ENCODE assay signal across 31 cellular contexts in genomic region chr22:21606775-21607174, GRCh38. TPM values are rescaled to one million over a fixed set of nuclear protein-coding genes. Genes with fewer than 3 reads are reported as not detected.
DNase-seq lines count a peak whose midpoint lies in the region; ATAC-seq, FAIRE-seq and TF ChIP-seq lines count a peak whose summit lies in the region.
"Had no signal": no experiment of that assay in that cellular context is flagged by ENCODE, and none has a peak within 500 bp of the region (broad histone marks: within the 10 kb centered on the region; RNA-seq: fewer than 3 reads in every experiment).

No MANE protein-coding gene starts in this region.

- TF ChIP-seq POLR2A in breast epithelium (IDR thresholded peaks at IDR 0.05), result no peak

- DNase-seq in MCF 10A (ENCODE audit: unreplicated experiment) (peak; percentile 61), breast epithelium (ENCODE audit: low spot score in 2 of 2) (no peak), RCC 7860 (ENCODE audit: low spot score) (peak; percentile 75), iPS-NIHi11 (ENCODE audit: low spot score) (no peak)
- DNase-seq in stimulated activated CD4-positive, alpha-beta T cell treated with anti-CD3 and anti-CD28 coated beads, Interleukin-12 subunit alpha, Interleukin-12 subunit beta, amount 100 ng/mL, for 4 hours, result no peak
- no peak for DNase-seq in activated effector memory CD4-positive, alpha-beta T cell treated with Interleukin-2 at 50 U/mL for 16 hours
- DNase-seq: activated CD4-positive, alpha-beta T cell treated with anti-CD3 and anti-CD28 coated beads for 4 hours; activated naive CD8-positive, alpha-beta T cell treated with anti-CD3 and anti-CD28 coated beads, Interleukin-2, amount 50 U/mL, for 24 hours; BE2C; Calu3; endodermal cell; Karpas-422; mammary epithelial cell; NCI-H1092; NCI-H1930; NCI-H226; NCI-H748 treated with DMSO at 0.1 percent for 48 hours; SIG-M5; stimulated activated CD4-positive, alpha-beta T cell treated with anti-CD3 and anti-CD28 coated beads, Interleukin-4, amount 100 ng/mL, for 1 hour; T-cell had no signal

- no peaks in the 10 kb centered on the region for H3K4me1 ChIP-seq in breast epithelium
- H3K4me1 ChIP-seq: BE2C had no signal

- ATAC-seq in esophagus mucosa (peak; percentile 76), GM18502 (IDR thresholded peaks at IDR 0.05; ENCODE audit: poor library complexity, unreplicated experiment) (no peak)
- ATAC-seq: activated naive CD8-positive, alpha-beta T cell treated with anti-CD3 and anti-CD28 coated beads, Interleukin-2, amount 50 U/mL, for 24 hours; T-cell had no signal

- H3K9me3 Mint-ChIP-seq in MCF 10A (ENCODE audit: unreplicated experiment), result no peaks in the 10 kb centered on the region
- H3K9me3 Mint-ChIP-seq: activated naive CD8-positive, alpha-beta T cell treated with anti-CD3 and anti-CD28 coated beads, Interleukin-2, amount 50 U/mL, for 24 hours; activated T-helper 1 cell treated with anti-CD3 and anti-CD28 coated beads, Interleukin-12 subunit alpha, Interleukin-12 subunit beta, Interleukin-2, Interleukin-4 antibody, amounts not matched to agents 30 ng/mL and 10 ng/mL and 1 ng/mL, durations not matched to agents 14 hours and 24 hours and 36 hours; endodermal cell; T-cell; type B pancreatic cell had no signal

- no peak overlapping the region for H3K4me3 Mint-ChIP-seq in MCF 10A (ENCODE audit: unreplicated experiment)
- H3K4me3 Mint-ChIP-seq: activated naive CD8-positive, alpha-beta T cell treated with anti-CD3 and anti-CD28 coated beads, Interleukin-2, amount 50 U/mL, for 24 hours; activated T-helper 1 cell treated with anti-CD3 and anti-CD28 coated beads, Interleukin-12 subunit alpha, Interleukin-12 subunit beta, Interleukin-2, Interleukin-4 antibody, amounts not matched to agents 30 ng/mL and 10 ng/mL and 1 ng/mL, durations not matched to agents 14 hours and 24 hours and 36 hours; endodermal cell; T-cell; type B pancreatic cell had no signal

- POLR2A ChIA-PET in MCF 10A (lab: Yijun Ruan, JAX), result interaction anchor here (0.6 to 1.6 kb wide), 6 partner anchors 10 to 50 kb away, joined by 3 to 5 read pairs (median 3); partner anchors contain the start of gene SDF2L1

- no peaks in the 10 kb centered on the region for H3K27me3 ChIP-seq in breast epithelium
- H3K27me3 ChIP-seq: BE2C had no signal

- H3K36me3 ChIP-seq in breast epithelium, result no peaks in the 10 kb centered on the region

- FAIRE-seq in RCC 7860 (lab: Jason Lieb, UNC), result peak; percentile 35
- FAIRE-seq: colon, GM18507, H1, TTC549 had no signal

- H3K36me3 Mint-ChIP-seq in MCF 10A (ENCODE audit: insufficient read depth, unreplicated experiment), result peaks cover 47% of the 10 kb centered on the region

- no peak overlapping the region for H3K27ac ChIP-seq in breast epithelium

- CTCF ChIA-PET in MCF 10A (lab: Yijun Ruan, JAX), result interaction anchor here (1.1 to 2.7 kb wide), 4 partner anchors 9 to 40 kb away, joined by 3 to 11 read pairs (median 7); partner anchors contain the start of gene YDJC

- H3K27ac Mint-ChIP-seq in MCF 10A (ENCODE audit: low read depth, unreplicated experiment), result peak overlapping the region; percentile 28
- H3K27ac Mint-ChIP-seq: activated T-helper 1 cell treated with anti-CD3 and anti-CD28 coated beads, Interleukin-12 subunit alpha, Interleukin-12 subunit beta, Interleukin-2, Interleukin-4 antibody, amounts not matched to agents 30 ng/mL and 10 ng/mL and 1 ng/mL, durations not matched to agents 14 hours and 24 hours and 36 hours; type B pancreatic cell had no signal

- H3K4me3 ChIP-seq in breast epithelium, result no peak overlapping the region
- H3K4me3 ChIP-seq: smooth muscle cell had no signal

- H3K27me3 Mint-ChIP-seq in MCF 10A (ENCODE audit: insufficient read depth, unreplicated experiment), result no peaks in the 10 kb centered on the region
- H3K27me3 Mint-ChIP-seq: activated naive CD8-positive, alpha-beta T cell treated with anti-CD3 and anti-CD28 coated beads, Interleukin-2, amount 50 U/mL, for 24 hours; T-cell; type B pancreatic cell had no signal

- intact Hi-C loops in MCF 10A (cut with micrococcal nuclease), result no loop called here
- intact Hi-C loops in breast epithelium (cut with DNase I; ENCODE audit: low total_unique reads), result no loop called here

- no TSS peak for BruUV-seq in MCF 10A (replicated peaks; lab: Mats Ljungman, UMichigan)

- TF ChIP-seq CTCF in MCF 10A (IDR thresholded peaks at IDR 0.05; ENCODE audit: unreplicated experiment) (no peak), breast epithelium (IDR thresholded peaks at IDR 0.05) (no peak)

- H3K9me3 ChIP-seq in breast epithelium, result no peaks in the 10 kb centered on the region
- H3K9me3 ChIP-seq: BE2C had no signal

- H3K4me1 Mint-ChIP-seq in MCF 10A (ENCODE audit: insufficient read depth, unreplicated experiment), result peaks cover 5% of the 10 kb centered on the region

RNA-seq across cellular contexts. Expression of gene YDJC, which starts 23.0 kb away (rescaled TPM):
- total RNA-seq in MCF 10A (2022), result 58.6 and 83.5 TPM in 2 replicates
- total RNA-seq in breast epithelium, result 10 to 100 TPM; 15.4 to 33.2 (median 28.2) TPM
- total RNA-seq in esophagus mucosa, result 20.5 TPM

RNA-seq across cellular contexts. Expression of gene CCDC116, which starts 25.8 kb away (rescaled TPM):
- total RNA-seq in MCF 10A (2022) (0.21 TPM in 1 of 2 replicates, not detected in the other), breast epithelium (under 1 TPM in 2 of 3 donors, not detected in 1; 0.15 to 0.33 TPM), esophagus mucosa (not detected)
- total RNA-seq: Calu3, H1, HT1080, renal cortical epithelial cell had no signal

RNA-seq across cellular contexts. Expression of gene SDF2L1, which starts 35.3 kb away (rescaled TPM):
- total RNA-seq in MCF 10A (2022), result 91.5 and 123 TPM in 2 replicates
- total RNA-seq in breast epithelium, result 10 to 100 TPM; 23.1 to 50.1 (median 26.6) TPM
- 14.1 TPM for total RNA-seq in esophagus mucosa

RNA-seq across cellular contexts. Expression of gene UBE2L3, which starts 39.3 kb away (rescaled TPM):
- 44.2 and 49.0 TPM in 2 replicates for total RNA-seq in MCF 10A (2022)
- 10 to 100 TPM; 34.1 to 40.8 (median 38.3) TPM for total RNA-seq in breast epithelium
- 35.9 TPM for total RNA-seq in esophagus mucosa

RNA-seq across cellular contexts. Expression of gene RIMBP3C, which starts 55.5 kb away (rescaled TPM):
- 0.14 and 0.20 TPM in 2 replicates for total RNA-seq in MCF 10A (2022)
- total RNA-seq in breast epithelium, result under 1 TPM in 1 of 3 donors, not detected in 2; 0.15 TPM
- 0.04 TPM for total RNA-seq in esophagus mucosa
- total RNA-seq: Calu3, H1, mammary epithelial cell had no signal

Comparison
In these comparisons a context has a peak if more than half of its experiments do, and no peak if none do; other contexts are left out.
1. DNase-seq: peak in MCF 10A (single experiment) and RCC 7860 (single experiment); none in breast epithelium (0 of 2), stimulated activated CD4-positive, alpha-beta T cell treated with anti-CD3 and anti-CD28 coated beads, Interleukin-12 subunit alpha, Interleukin-12 subunit beta, amount 100 ng/mL, for 4 hours (single experiment), iPS-NIHi11 (single experiment) and activated effector memory CD4-positive, alpha-beta T cell treated with Interleukin-2 at 50 U/mL for 16 hours (single experiment).